In the genomic region with DNA sequence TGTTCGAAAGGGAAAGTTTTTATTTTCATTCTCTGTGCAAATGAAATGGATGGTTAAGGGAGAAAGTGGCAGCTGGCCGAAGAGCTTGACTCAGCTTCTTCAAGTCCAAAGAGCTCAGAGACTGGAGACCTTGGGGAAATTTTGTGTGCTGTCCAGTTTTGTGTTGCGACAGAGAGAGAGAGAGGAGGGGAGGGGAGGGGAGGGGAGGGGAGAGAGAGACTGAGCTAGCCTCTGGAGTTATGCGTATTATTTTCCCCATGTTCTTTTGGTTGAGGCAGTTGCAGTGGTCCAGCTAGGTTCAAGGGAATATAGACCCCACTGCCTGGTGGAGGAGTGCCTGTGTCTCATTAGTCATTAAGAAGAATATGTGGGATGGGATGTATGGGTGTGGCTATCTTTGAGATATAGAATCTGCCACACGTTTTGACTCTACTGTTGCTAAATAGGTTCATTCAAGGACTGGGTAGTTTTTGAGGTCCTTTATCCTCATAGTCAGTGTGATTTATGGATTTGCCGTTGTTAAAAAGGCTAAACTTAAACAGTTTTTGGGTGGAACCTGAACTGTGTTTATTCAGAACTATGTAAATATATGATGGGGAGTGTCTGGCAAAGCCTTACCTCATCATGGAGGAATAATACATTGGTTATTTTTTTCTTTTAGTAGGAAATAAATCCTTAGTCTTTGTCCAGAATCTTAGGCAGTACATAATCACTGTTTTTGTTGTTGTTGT, we compare ENCODE assay signal across 12 cellular contexts.
A peak's percentile ranks its signal among the peaks of the same experiment; 100 is the strongest.
DNase-seq lines count a peak whose midpoint lies in the region; ATAC-seq and TF ChIP-seq lines count a peak whose summit lies in the region.
"Had no signal": no experiment of that assay in that cellular context is flagged by ENCODE, and none has a peak within 500 bp of the region (broad histone marks: within the 10 kb centered on the region; RNA-seq: fewer than 3 reads in every experiment).

No MANE protein-coding gene starts in this region.

- 23 to 35% (median 31%) methylated on average over 6 of the region's 6 CpGs for WGBS in adrenal gland, 4 donors

- H3K9ac ChIP-seq in rectal smooth muscle tissue (ENCODE audit: low read length), result no peak overlapping the region

- DNase-seq in Ammon's horn (ENCODE audit: low spot score) (peak; percentile 45), adrenal gland (peak; percentile 68 to 89 (median 86)), left cardiac atrium (peak; percentile 70), cortex of kidney (lab: John Stamatoyannopoulos, UW) (no peak), HUDEP-2 (lab: John Stamatoyannopoulos, UW; ENCODE audit: unreplicated experiment in 76 of 76) (no peak)
- DNase-seq in activated CD8-positive, alpha-beta memory T cell treated with anti-CD3 and anti-CD28 coated beads for 24 hours, result no peak
- DNase-seq: activated effector memory CD4-positive, alpha-beta T cell treated with Interleukin-2 at 50 U/mL for 16 hours; CD4-positive, alpha-beta T cell had no signal

- peak; percentile 50 to 65 for ATAC-seq in left cardiac atrium
- no peak for ATAC-seq in GM21390 (IDR thresholded peaks at IDR 0.05; ENCODE audit: unreplicated experiment)
- ATAC-seq: activated CD4-positive, CD25-positive, alpha-beta regulatory T cell treated with anti-CD3 and anti-CD28 coated beads, Interleukin-2, amount 50 U/mL, for 24 hours; GM12878 had no signal

- TF ChIP-seq CTCF in adrenal gland (IDR thresholded peaks at IDR 0.05), result no peak

- intact Hi-C loops in adrenal gland (cut with DNase I) (no loop called here), left cardiac atrium (cut with DNase I) (no loop called here)

- H3K27me3 ChIP-seq in adrenal gland (no peaks in the 10 kb centered on the region), rectal smooth muscle tissue (ENCODE audit: control insufficient read depth, insufficient read depth, low read length) (no peaks in the 10 kb centered on the region)

- H3K27ac ChIP-seq in adrenal gland (peak overlapping the region in 3 of 5 donors; percentile 28 to 59 (median 44)), rectal smooth muscle tissue (ENCODE audit: low read depth, low read length) (peak overlapping the region; percentile 78)

- no peaks in the 10 kb centered on the region for H3K9me3 ChIP-seq in adrenal gland (replicated peaks in 1 of 3)

- peak overlapping the region in 1 of 4 donors; percentile 26 for H3K4me3 ChIP-seq in adrenal gland
- no peak overlapping the region for H3K4me3 ChIP-seq in rectal smooth muscle tissue (ENCODE audit: low read length)
- H3K4me3 ChIP-seq: GM12878 had no signal

- H3K36me3 ChIP-seq in adrenal gland (replicated peaks in 1 of 2) (no peaks in the 10 kb centered on the region), rectal smooth muscle tissue (ENCODE audit: control insufficient read depth, insufficient read depth, low read length) (no peaks in the 10 kb centered on the region)

- H3K4me1 ChIP-seq in adrenal gland (replicated peaks in 1 of 2) (peaks cover 3 to 31% of the 10 kb centered on the region in 2 donors), rectal smooth muscle tissue (ENCODE audit: control insufficient read depth, insufficient read depth, low read length) (peaks cover 33% of the 10 kb centered on the region)

- no peak for TF ChIP-seq POLR2A in adrenal gland (IDR thresholded peaks at IDR 0.05)

Comparison
In these comparisons a context has a peak if more than half of its experiments do, and no peak if none do; other contexts are left out.
1. DNase-seq: peak in Ammon's horn (single experiment), adrenal gland (7 of 7) and left cardiac atrium (single experiment); none in cortex of kidney (single experiment), HUDEP-2 (0 of 76) and activated CD8-positive, alpha-beta memory T cell treated with anti-CD3 and anti-CD28 coated beads for 24 hours (single experiment).